ENCODE assay signal across 27 cellular contexts in genomic region chr1:160676869-160677597, GRCh38. TPM values are rescaled to one million over a fixed set of nuclear protein-coding genes. Genes with fewer than 3 reads are reported as not detected.
A peak's percentile ranks its signal among the peaks of the same experiment; 100 is the strongest.
DNase-seq lines count a peak whose midpoint lies in the region; ATAC-seq and TF ChIP-seq lines count a peak whose summit lies in the region.
"Had no signal": no experiment of that assay in that cellular context is flagged by ENCODE, and none has a peak within 500 bp of the region (broad histone marks: within the 10 kb centered on the region; RNA-seq: fewer than 3 reads in every experiment).

No MANE protein-coding gene starts in this region.

- no peaks in the 10 kb centered on the region for H3K79me2 ChIP-seq in DND-41 (ENCODE audit: insufficient read depth, low read length)
- no peaks in the 10 kb centered on the region for H3K79me2 ChIP-seq in mesendoderm (ENCODE audit: control insufficient read depth, insufficient read depth, low read length)

- peak overlapping the region; percentile 55 for H3K18ac ChIP-seq in mesendoderm (ENCODE audit: low read length)

- no peak overlapping the region for H3K23ac ChIP-seq in mesendoderm (ENCODE audit: low read length)

- peak overlapping the region; percentile 50 for H3K27ac Mint-ChIP-seq in T-helper 1 cell treated with Interleukin-12 subunit alpha and Interleukin-12 subunit beta and Interleukin-4 antibody, amounts not matched to agents 30 μg/mL and 1 μg/mL, for 36 hours
- H3K27ac Mint-ChIP-seq in activated CD8-positive, alpha-beta T cell treated with anti-CD3 and anti-CD28 coated beads for 36 hours, result peak overlapping the region; percentile 41
- no peak overlapping the region for H3K27ac Mint-ChIP-seq in Calu3 (ENCODE audit: unreplicated experiment)

- peak overlapping the region; percentile 34 for H2BK5ac ChIP-seq in mesendoderm (ENCODE audit: low read length)

- no peaks in the 10 kb centered on the region for H3K27me3 ChIP-seq in DND-41 (ENCODE audit: insufficient read depth, low read length, poor library complexity)
- no peaks in the 10 kb centered on the region for H3K27me3 ChIP-seq in mesendoderm (ENCODE audit: insufficient read depth, low read length, poor library complexity)
- H3K27me3 ChIP-seq: ovary, tibial nerve had no signal

- no peaks in the 10 kb centered on the region for H3K79me1 ChIP-seq in mesendoderm (ENCODE audit: low read length)

- H3K4me1 Mint-ChIP-seq in T-helper 1 cell treated with Interleukin-12 subunit alpha and Interleukin-12 subunit beta and Interleukin-4 antibody, amounts not matched to agents 30 μg/mL and 1 μg/mL, for 36 hours (ENCODE audit: low read depth), result peaks cover 44% of the 10 kb centered on the region
- peaks cover 36% of the 10 kb centered on the region for H3K4me1 Mint-ChIP-seq in activated CD8-positive, alpha-beta T cell treated with anti-CD3 and anti-CD28 coated beads for 36 hours (ENCODE audit: low read depth)
- no peaks in the 10 kb centered on the region for H3K4me1 Mint-ChIP-seq in Calu3 (ENCODE audit: low read depth, unreplicated experiment)

- no peak overlapping the region for H4K5ac ChIP-seq in mesendoderm (ENCODE audit: low read length)

- H4K20me1 ChIP-seq in DND-41 (ENCODE audit: insufficient read depth, low read length), result no peaks in the 10 kb centered on the region

- BruUV-seq in Calu3 (replicated peaks; lab: Mats Ljungman, UMichigan), result no TSS peak

- H3K56ac ChIP-seq in mesendoderm (ENCODE audit: low read length), result peak overlapping the region; percentile 59

- no peaks in the 10 kb centered on the region for H3K9me3 ChIP-seq in DND-41 (ENCODE audit: insufficient read depth, low read length, severe bottlenecking)
- H3K9me3 ChIP-seq: ovary, stomach, tibial nerve had no signal

- H2AK5ac ChIP-seq in mesendoderm (ENCODE audit: low read length), result no peak overlapping the region

- 0 out of 2 replicates have a peak overlapping the region, but pooled peaks have one; percentile 4 for H3K27ac ChIP-seq in DND-41 (ENCODE audit: low read length)
- no peak overlapping the region for H3K27ac ChIP-seq in mesendoderm (ENCODE audit: low read depth, low read length)
- H3K27ac ChIP-seq: 22Rv1, ovary, stomach, tibial nerve, WERI-Rb-1 had no signal

- no peaks in the 10 kb centered on the region for H3K27me3 Mint-ChIP-seq in T-helper 1 cell treated with Interleukin-12 subunit alpha and Interleukin-12 subunit beta and Interleukin-4 antibody, amounts not matched to agents 30 μg/mL and 1 μg/mL, for 36 hours (ENCODE audit: low read depth)
- H3K27me3 Mint-ChIP-seq in activated CD8-positive, alpha-beta T cell treated with anti-CD3 and anti-CD28 coated beads for 36 hours, result no peaks in the 10 kb centered on the region
- peaks cover 53% of the 10 kb centered on the region for H3K27me3 Mint-ChIP-seq in Calu3 (ENCODE audit: unreplicated experiment)
- H3K27me3 Mint-ChIP-seq: dendritic cell treated with granulocyte-macrophage colony-stimulating factor and Interleukin-4, amounts not matched to agents 40 ng/mL and 50 ng/mL, for 4 days had no signal

- no peak overlapping the region for H3K4me3 ChIP-seq in DND-41 (ENCODE audit: low read depth in 1 of 2, low read length in 2 of 2)
- H3K4me3 ChIP-seq in mesendoderm (ENCODE audit: low read length), result no peak overlapping the region
- H3K4me3 ChIP-seq: ovary, stomach, tibial nerve had no signal

- no peaks in the 10 kb centered on the region for H3K9me3 Mint-ChIP-seq in T-helper 1 cell treated with Interleukin-12 subunit alpha and Interleukin-12 subunit beta and Interleukin-4 antibody, amounts not matched to agents 30 μg/mL and 1 μg/mL, for 36 hours
- no peaks in the 10 kb centered on the region for H3K9me3 Mint-ChIP-seq in activated CD8-positive, alpha-beta T cell treated with anti-CD3 and anti-CD28 coated beads for 36 hours
- no peaks in the 10 kb centered on the region for H3K9me3 Mint-ChIP-seq in Calu3 (ENCODE audit: low read depth, unreplicated experiment)
- H3K9me3 Mint-ChIP-seq: dendritic cell treated with granulocyte-macrophage colony-stimulating factor and Interleukin-4, amounts not matched to agents 40 ng/mL and 50 ng/mL, for 4 days; H9 had no signal

- H3K4ac ChIP-seq in mesendoderm (ENCODE audit: low read depth, low read length), result no peak overlapping the region

- no peak overlapping the region for H3K9ac ChIP-seq in DND-41 (ENCODE audit: low read depth, low read length)
- no peak overlapping the region for H3K9ac ChIP-seq in mesendoderm (ENCODE audit: low read length)

- H4K8ac ChIP-seq in mesendoderm (ENCODE audit: low read depth, low read length), result no peak overlapping the region

- H3K4me3 Mint-ChIP-seq in T-helper 1 cell treated with Interleukin-12 subunit alpha and Interleukin-12 subunit beta and Interleukin-4 antibody, amounts not matched to agents 30 μg/mL and 1 μg/mL, for 36 hours, result peak overlapping the region; percentile 3
- no peak overlapping the region for H3K4me3 Mint-ChIP-seq in activated CD8-positive, alpha-beta T cell treated with anti-CD3 and anti-CD28 coated beads for 36 hours
- H3K4me3 Mint-ChIP-seq in Calu3 (ENCODE audit: low read depth, unreplicated experiment), result no peak overlapping the region
- H3K4me3 Mint-ChIP-seq: dendritic cell treated with granulocyte-macrophage colony-stimulating factor and Interleukin-4, amounts not matched to agents 40 ng/mL and 50 ng/mL, for 4 days; H9 had no signal

- peak overlapping the region; percentile 39 for H2BK15ac ChIP-seq in mesendoderm (replicated peaks; ENCODE audit: low read depth)

- no peak overlapping the region for H3K4me2 ChIP-seq in DND-41 (ENCODE audit: insufficient read depth, low read length)
- no peak overlapping the region for H3K4me2 ChIP-seq in mesendoderm (ENCODE audit: low read length)

- POLR2A ChIA-PET in activated CD8-positive, alpha-beta T cell treated with anti-CD3 and anti-CD28 coated beads for 36 hours (lab: Charles Lee), result interaction anchor here (0.8 to 4.0 kb wide), 2 partner anchors 30 to 31 kb away, joined by 6 to 21 read pairs; partner anchors contain the start of gene SLAMF1

- DNase-seq in T-helper 1 cell, result no peak
- DNase-seq in DND-41, result no peak
- no peak for DNase-seq in activated CD8-positive, alpha-beta T cell treated with anti-CD3 and anti-CD28 coated beads for 36 hours
- DNase-seq in mesendoderm, result no peak
- no peak for DNase-seq in amniotic stem cell (lab: John Stamatoyannopoulos, UW)
- no peak for DNase-seq in Calu3
- DNase-seq in SKM-1 treated with dmso at 0.1 percent for 144 hours (lab: John Stamatoyannopoulos, UW; ENCODE audit: unreplicated experiment), result no peak
- DNase-seq: aorta; glutamatergic neuron; H9; IMR-90; mammary epithelial cell; MM.1S; NCI-H146; NCI-H2171; NCI-H524 treated with DMSO at 0.1 percent for 48 hours; ovary; stimulated activated CD4-positive, alpha-beta T cell treated with anti-CD3 and anti-CD28 coated beads, Interleukin-4, amount 100 ng/mL, for 1 hour; stomach; WERI-Rb-1 had no signal

- H2AFZ ChIP-seq in DND-41 (ENCODE audit: low read depth, low read length), result no peak overlapping the region

- intact Hi-C loops in activated CD8-positive, alpha-beta T cell treated with anti-CD3 and anti-CD28 coated beads for 36 hours (cut with micrococcal nuclease), result no loop called here
- intact Hi-C loops in Calu3 (cut with micrococcal nuclease; ENCODE audit: unreplicated experiment), result loop anchor here (5.0 kb wide), 2 partner anchors 155 to 250 kb away; no protein-coding TSS in a partner anchor

- H3K36me3 ChIP-seq in DND-41 (ENCODE audit: insufficient read depth, low read length) (peaks cover 54% of the 10 kb centered on the region), mesendoderm (ENCODE audit: control insufficient read depth, insufficient read depth, low read length) (no peaks in the 10 kb centered on the region)
- H3K36me3 ChIP-seq: ovary, tibial nerve, WERI-Rb-1 had no signal

- CTCF ChIA-PET in activated CD8-positive, alpha-beta T cell treated with anti-CD3 and anti-CD28 coated beads for 36 hours (lab: Charles Lee), result interaction anchor here (1.1 to 8.9 kb wide), 4 partner anchors 29 to 274 kb away, joined by 3 to 106 read pairs (median 18); no protein-coding TSS in a partner anchor
- CTCF ChIA-PET in Calu3 (lab: Charles Lee), result no interaction called here

- TF ChIP-seq CTCF in DND-41 (IDR thresholded peaks at IDR 0.05; ENCODE audit: borderline replicate concordance, extremely low read depth, low read length, poor library complexity, severe bottlenecking) (no peak), Calu3 (IDR thresholded peaks at IDR 0.05; ENCODE audit: unreplicated experiment) (no peak)
- no peak for TF ChIP-seq CTCF in activated CD8-positive, alpha-beta T cell treated with anti-CD3 and anti-CD28 coated beads for 36 hours (IDR thresholded peaks at IDR 0.05)

- peaks cover 42% of the 10 kb centered on the region for H3K36me3 Mint-ChIP-seq in T-helper 1 cell treated with Interleukin-12 subunit alpha and Interleukin-12 subunit beta and Interleukin-4 antibody, amounts not matched to agents 30 μg/mL and 1 μg/mL, for 36 hours (ENCODE audit: low read depth)
- H3K36me3 Mint-ChIP-seq in activated CD8-positive, alpha-beta T cell treated with anti-CD3 and anti-CD28 coated beads for 36 hours (ENCODE audit: low read depth), result peaks cover 44% of the 10 kb centered on the region
- H3K36me3 Mint-ChIP-seq in Calu3 (ENCODE audit: insufficient read depth, unreplicated experiment), result no peaks in the 10 kb centered on the region

- WGBS in mesendoderm (ENCODE audit: extremely low coverage, insufficient coverage, low lambda C conversion rate), result no CpG with 5 or more reads among the region's 13 CpGs

- H2BK120ac ChIP-seq in mesendoderm (ENCODE audit: low read depth, low read length), result peak overlapping the region; percentile 62

- no peak for ATAC-seq in DND-41 (ENCODE audit: insufficient read depth, low read depth)
- no peak for ATAC-seq in activated CD8-positive, alpha-beta T cell treated with anti-CD3 and anti-CD28 coated beads for 36 hours

- H3K4me1 ChIP-seq in DND-41 (ENCODE audit: insufficient read depth, low read length) (peaks cover 45% of the 10 kb centered on the region), mesendoderm (ENCODE audit: control insufficient read depth, low read depth, low read length) (peaks cover 10% of the 10 kb centered on the region)

RNA-seq across cellular contexts. Expression of gene SLAMF1, which starts 30.2 kb away (rescaled TPM):
- 10 to 100 TPM; 65.9 to 67.8 TPM for total RNA-seq in activated CD8-positive, alpha-beta T cell treated with anti-CD3 and anti-CD28 coated beads for 36 hours
- polyA plus RNA-seq in mesendoderm (2013, experiment 1 of 2), result 0.10 TPM
- 0.11 TPM for polyA plus RNA-seq in mesendoderm (2013, experiment 2 of 2)
- total RNA-seq in Calu3 (2022), result not detected in 2 replicates
- total RNA-seq: H9, IMR-90, mammary epithelial cell, myocyte, SK-MEL-5 had no signal
- polyA plus RNA-seq: aorta, IMR-90, mammary epithelial cell had no signal

RNA-seq across cellular contexts. Expression of gene CD48, which starts 34.6 kb away (rescaled TPM):
- total RNA-seq in activated CD8-positive, alpha-beta T cell treated with anti-CD3 and anti-CD28 coated beads for 36 hours, result 100 to 1,000 TPM; 379 to 388 TPM
- polyA plus RNA-seq in mesendoderm (2013, experiment 1 of 2), result 2.5 TPM
- polyA plus RNA-seq in mesendoderm (2013, experiment 2 of 2), result 2.7 TPM
- total RNA-seq in Calu3 (2022), result not detected in 2 replicates
- total RNA-seq: H9, IMR-90, mammary epithelial cell, myocyte, RPMI7951, SK-MEL-5 had no signal
- polyA plus RNA-seq: IMR-90, mammary epithelial cell had no signal

Comparison
In these comparisons a context has a peak if more than half of its experiments do, and no peak if none do; other contexts are left out.
1. RNA of gene SLAMF1, which starts 30.2 kb away (total RNA-seq): 65.9 to 67.8 TPM in activated CD8-positive, alpha-beta T cell treated with anti-CD3 and anti-CD28 coated beads for 36 hours; not detected in Calu3; every median in the first group is over 10 times any median in the second.
2. RNA of gene CD48, which starts 34.6 kb away (total RNA-seq): 379 to 388 TPM in activated CD8-positive, alpha-beta T cell treated with anti-CD3 and anti-CD28 coated beads for 36 hours; not detected in Calu3; every median in the first group is over 100 times any median in the second.